ENCODE assay signal across 15 cellular contexts in the genomic region with DNA sequence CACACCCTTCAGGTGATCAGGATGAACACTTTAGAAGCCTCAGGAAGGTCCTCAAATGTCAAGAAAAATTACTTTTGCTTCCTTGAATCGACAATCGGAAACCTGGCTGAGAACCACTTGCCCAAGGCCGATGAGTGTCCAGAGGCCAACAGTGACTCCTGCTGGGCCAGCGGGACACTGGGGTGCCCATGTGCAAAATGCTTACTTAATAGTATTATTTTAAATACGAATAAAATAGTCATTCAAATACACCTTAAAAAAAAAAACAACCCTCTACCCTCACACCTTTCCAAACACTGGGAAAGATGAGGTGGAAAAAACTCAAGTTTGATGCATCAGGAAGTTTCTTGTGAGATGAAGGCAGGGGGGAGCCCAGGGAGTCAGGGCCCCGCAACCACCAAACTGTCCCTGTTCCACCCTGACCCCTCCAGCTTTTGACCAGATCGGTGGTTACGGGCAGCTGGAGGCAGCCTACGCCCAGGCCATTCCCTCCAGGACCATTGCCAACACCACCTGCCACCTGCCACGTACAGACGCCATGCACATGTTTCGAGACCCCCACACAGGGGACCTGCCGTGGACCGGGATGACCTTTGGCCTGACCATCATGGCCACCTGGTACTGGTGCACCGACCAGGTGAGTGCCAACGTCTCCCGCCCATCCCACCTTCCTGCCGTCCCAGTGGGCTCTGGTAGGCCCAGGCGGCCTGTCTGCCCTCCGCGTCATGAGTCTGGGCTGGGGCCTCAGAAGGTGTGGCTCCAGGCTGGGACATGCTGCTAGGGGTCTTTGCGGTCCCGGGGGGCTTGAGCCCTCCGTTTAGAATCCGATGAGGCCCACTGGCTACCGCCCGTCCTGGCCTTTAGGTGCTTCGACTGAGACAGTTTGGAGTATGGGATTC. TPM values are rescaled to one million over a fixed set of nuclear protein-coding genes. Genes with fewer than 3 reads are reported as not detected.
DNase-seq lines count a peak whose midpoint lies in the region; ATAC-seq and TF ChIP-seq lines count a peak whose summit lies in the region.
"Had no signal": no experiment of that assay in that cellular context is flagged by ENCODE, and none has a peak within 500 bp of the region (broad histone marks: within the 10 kb centered on the region; RNA-seq: fewer than 3 reads in every experiment).

No MANE protein-coding gene starts in this region.

- H3K4me1 ChIP-seq in esophagus squamous epithelium: peaks cover 24 to 62% (median 31%) of the 10 kb centered on the region in 3 donors
- H3K4me1 ChIP-seq: BE2C, pancreas had no signal

- H3K9me3 Mint-ChIP-seq in osteocyte (ENCODE audit: unreplicated experiment): no peaks in the 10 kb centered on the region
- H3K9me3 Mint-ChIP-seq: activated naive CD4-positive, alpha-beta T cell treated with anti-CD3 and anti-CD28 coated beads for 36 hours had no signal

- H3K9me3 ChIP-seq in WERI-Rb-1 (ENCODE audit: severe bottlenecking) (no peaks in the 10 kb centered on the region), esophagus squamous epithelium (no peaks in the 10 kb centered on the region)
- H3K9me3 ChIP-seq: BE2C, esophagus muscularis mucosa, pancreas had no signal

- no peaks in the 10 kb centered on the region for H3K36me3 Mint-ChIP-seq in osteocyte (ENCODE audit: unreplicated experiment)

- H3K27me3 ChIP-seq in WERI-Rb-1 (ENCODE audit: insufficient read depth, low read depth, severe bottlenecking): no peaks in the 10 kb centered on the region
- no peaks in the 10 kb centered on the region for H3K27me3 ChIP-seq in esophagus squamous epithelium
- H3K27me3 ChIP-seq: BE2C, esophagus muscularis mucosa, pancreas had no signal

- H3K4me3 Mint-ChIP-seq in osteocyte (ENCODE audit: unreplicated experiment): no peak overlapping the region
- H3K4me3 Mint-ChIP-seq: activated naive CD4-positive, alpha-beta T cell treated with anti-CD3 and anti-CD28 coated beads for 36 hours had no signal

- H3K4me3 ChIP-seq in GM12865 (ENCODE audit: low read depth, low read length) (no peak overlapping the region), WERI-Rb-1 (ENCODE audit: low read depth, low read length) (no peak overlapping the region), esophagus squamous epithelium (no peak overlapping the region)
- H3K4me3 ChIP-seq: esophagus muscularis mucosa, pancreas had no signal

- no peak overlapping the region for H3K27ac ChIP-seq in WERI-Rb-1
- peak overlapping the region; percentile 66 to 88 (median 82) for H3K27ac ChIP-seq in esophagus squamous epithelium
- H3K27ac ChIP-seq: esophagus muscularis mucosa, pancreas had no signal

- no peak for TF ChIP-seq POLR2A in esophagus squamous epithelium (IDR thresholded peaks at IDR 0.05)

- no peak overlapping the region for H3K27ac Mint-ChIP-seq in osteocyte (ENCODE audit: unreplicated experiment)
- H3K27ac Mint-ChIP-seq: activated naive CD4-positive, alpha-beta T cell treated with anti-CD3 and anti-CD28 coated beads for 36 hours had no signal

- 60 to 90% methylated on average over 1 to 17 of the region's 28 CpGs for WGBS in esophagus squamous epithelium, 2 donors

- no peaks in the 10 kb centered on the region for H3K36me3 ChIP-seq in WERI-Rb-1
- peaks cover 8 to 56% (median 33%) of the 10 kb centered on the region in 3 donors for H3K36me3 ChIP-seq in esophagus squamous epithelium
- H3K36me3 ChIP-seq: BE2C had no signal

- no peaks in the 10 kb centered on the region for H3K27me3 Mint-ChIP-seq in osteocyte (ENCODE audit: unreplicated experiment)

- intact Hi-C loops in esophagus squamous epithelium (cut with DNase I): no loop called here

- DNase-seq in GM12865 (ENCODE audit: low read depth) (no peak), WERI-Rb-1 (no peak), esophagus squamous epithelium (lab: John Stamatoyannopoulos, UW) (no peak), osteocyte (ENCODE audit: extremely low spot score, unreplicated experiment) (no peak), NCI-H2227 (lab: John Stamatoyannopoulos, UW; ENCODE audit: unreplicated experiment) (no peak), LoVo (ENCODE audit: low spot score) (no peak)
- DNase-seq: activated naive CD4-positive, alpha-beta T cell treated with anti-CD3 and anti-CD28 coated beads for 36 hours; BE2C; NCI-H1048; NCI-H2081 treated with DMSO at 0.1 percent for 48 hours; NCI-H524; pancreas; stimulated activated CD4-positive, alpha-beta T cell treated with anti-CD3 and anti-CD28 coated beads, Interleukin-2, amount 100 ng/mL, for 48 hours had no signal

- ATAC-seq in GM18858 (IDR thresholded peaks at IDR 0.05; ENCODE audit: unreplicated experiment): no peak
- ATAC-seq: pancreas had no signal

- TF ChIP-seq CTCF in GM12865 (IDR thresholded peaks at IDR 0.05; ENCODE audit: insufficient read depth, low read depth, low read length, missing control alignments) (peak; percentile 3), WERI-Rb-1 (IDR thresholded peaks at IDR 0.05; ENCODE audit: low read depth, low read length) (0 out of 2 replicates have a peak, but pooled peaks have one; percentile 10), esophagus squamous epithelium (IDR thresholded peaks at IDR 0.05) (no peak), osteocyte (IDR thresholded peaks at IDR 0.05) (peak; percentile 8)

- peaks cover 21% of the 10 kb centered on the region for H3K4me1 Mint-ChIP-seq in osteocyte (ENCODE audit: unreplicated experiment)

RNA-seq across cellular contexts. Expression of a gene that starts 18.9 kb away (rescaled TPM):
- under 1 TPM in 3 of 4 donors, not detected in 1; 0.40 to 0.76 (median 0.53) TPM for total RNA-seq in esophagus squamous epithelium
- total RNA-seq in osteocyte: not detected in 2 replicates
- total RNA-seq: activated naive CD4-positive, alpha-beta T cell treated with anti-CD3 and anti-CD28 coated beads for 36 hours; esophagus muscularis mucosa; pancreas had no signal

RNA-seq across cellular contexts. Expression of a gene that starts 33.7 kb away (rescaled TPM):
- total RNA-seq in esophagus squamous epithelium (100 to 1,000 TPM in 1 of 4 donors, 10 to 100 TPM in 3; 44.3 to 157 (median 71.3) TPM), osteocyte (4.1 and 4.7 TPM in 2 replicates)

Comparison
In these comparisons a context has a peak if more than half of its experiments do, and no peak if none do; other contexts are left out.
1. CTCF ChIP-seq: peak in GM12865 (single experiment), WERI-Rb-1 (single experiment) and osteocyte (single experiment); none in esophagus squamous epithelium (0 of 6).